9 cellular contexts compared by ENCODE assay signal in the genomic region with DNA sequence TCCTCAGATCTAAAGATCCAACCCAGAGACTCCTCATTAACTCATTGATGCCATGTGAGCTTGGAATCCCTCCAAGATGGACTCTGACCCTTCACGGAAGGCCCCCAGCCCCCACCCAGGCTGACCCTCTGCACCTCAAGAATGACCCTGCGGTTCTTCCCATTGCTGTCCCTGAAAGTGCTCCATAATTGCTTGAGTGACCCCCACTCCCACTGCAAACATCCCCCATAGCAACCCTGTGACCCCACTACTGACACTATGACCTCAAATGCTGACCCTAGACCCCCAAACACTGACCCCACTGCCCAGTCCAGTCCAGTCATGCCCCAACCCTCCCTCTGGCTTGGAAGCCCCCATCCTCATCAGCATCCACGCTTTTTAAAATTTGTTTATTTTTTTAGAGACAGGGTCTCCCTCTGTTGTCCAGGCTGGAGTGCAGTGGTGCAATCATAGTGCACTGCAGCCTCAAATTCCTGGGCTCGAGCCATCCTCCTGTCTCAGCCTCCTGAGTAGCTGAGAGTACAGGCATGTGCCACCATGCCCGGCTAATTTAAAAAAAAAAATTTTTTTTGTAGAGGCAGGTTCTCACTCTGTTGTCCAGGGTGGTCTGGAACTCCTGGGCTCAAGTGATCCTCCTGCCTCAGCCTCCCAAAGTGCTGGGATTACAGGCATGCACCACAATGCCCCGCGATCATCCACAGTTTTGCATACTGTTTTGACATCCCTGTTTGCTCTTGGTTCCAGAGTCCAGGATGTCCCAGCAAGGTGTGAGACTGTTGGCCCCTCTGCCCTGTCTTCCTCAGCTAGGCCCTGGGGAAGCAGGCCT. TPM values are rescaled to one million over a fixed set of nuclear protein-coding genes. Genes with fewer than 3 reads are reported as not detected.
DNase-seq lines count a peak whose midpoint lies in the region; ATAC-seq and TF ChIP-seq lines count a peak whose summit lies in the region.
"Had no signal": no experiment of that assay in that cellular context is flagged by ENCODE, and none has a peak within 500 bp of the region (broad histone marks: within the 10 kb centered on the region; RNA-seq: fewer than 3 reads in every experiment).

No MANE protein-coding gene starts in this region.

- H3K9me3 ChIP-seq in Panc1 (ENCODE audit: control insufficient read depth, insufficient read depth, low read depth, low read length) (no peaks in the 10 kb centered on the region), esophagus muscularis mucosa (no peaks in the 10 kb centered on the region)

- no TSS peak for BruUV-seq in Calu3 (replicated peaks; lab: Mats Ljungman, UMichigan)
- BruUV-seq in Panc1 (replicated peaks; lab: Mats Ljungman, UMichigan): no TSS peak

- POLR2A ChIA-PET in Panc1 (lab: Charles Lee): no interaction called here

- H3K4me1 Mint-ChIP-seq in Calu3 (ENCODE audit: low read depth, unreplicated experiment): no peaks in the 10 kb centered on the region

- no peaks in the 10 kb centered on the region for H3K27me3 ChIP-seq in Panc1 (ENCODE audit: control insufficient read depth, insufficient read depth, low read length)
- H3K27me3 ChIP-seq in esophagus muscularis mucosa: peaks cover 0 to 8% (median 0%) of the 10 kb centered on the region in 4 donors

- no peaks in the 10 kb centered on the region for H3K9me3 Mint-ChIP-seq in Calu3 (ENCODE audit: low read depth, unreplicated experiment)
- H3K9me3 Mint-ChIP-seq: neural crest cell had no signal

- intact Hi-C loops in Calu3 (cut with micrococcal nuclease; ENCODE audit: unreplicated experiment): loop anchor here (5.0 kb wide), 1 partner anchor 160 kb away; no protein-coding TSS in a partner anchor
- intact Hi-C loops in Panc1 (cut with micrococcal nuclease; ENCODE audit: unreplicated experiment): no loop called here
- intact Hi-C loops in esophagus muscularis mucosa (cut with DNase I): no loop called here
- intact Hi-C loops in posterior vena cava (cut with DNase I): no loop called here

- peak overlapping the region; percentile 41 for H3K4me3 Mint-ChIP-seq in Calu3 (ENCODE audit: low read depth, unreplicated experiment)
- H3K4me3 Mint-ChIP-seq: neural crest cell had no signal

- WGBS in esophagus muscularis mucosa: 72% methylated on average over 7 of the region's 7 CpGs

- TF ChIP-seq CTCF in Calu3 (IDR thresholded peaks at IDR 0.05; ENCODE audit: unreplicated experiment): no peak
- TF ChIP-seq CTCF in Panc1 (IDR thresholded peaks at IDR 0.05): peak; percentile 23; the same call in 1 of the 2 replicates
- no peak for TF ChIP-seq CTCF in esophagus muscularis mucosa (IDR thresholded peaks at IDR 0.05)

- peaks cover 10% of the 10 kb centered on the region for H3K4me1 ChIP-seq in Panc1 (ENCODE audit: control insufficient read depth, insufficient read depth, low read length)
- peaks cover 57 to 81% (median 75%) of the 10 kb centered on the region in 4 donors for H3K4me1 ChIP-seq in esophagus muscularis mucosa

- no peak for TF ChIP-seq EP300 in esophagus muscularis mucosa (IDR thresholded peaks at IDR 0.05)

- no peak overlapping the region; a peak in 1 of 4 replicates for H3K4me3 ChIP-seq in Panc1 (ENCODE audit: low read depth in 2 of 2, low read length in 2 of 2)
- peak overlapping the region; percentile 43 to 57 (median 52) for H3K4me3 ChIP-seq in esophagus muscularis mucosa

- TF ChIP-seq POLR2A in esophagus muscularis mucosa (IDR thresholded peaks at IDR 0.05; ENCODE audit: low read depth): no peak

- H3K27me3 Mint-ChIP-seq in Calu3 (ENCODE audit: unreplicated experiment): no peaks in the 10 kb centered on the region

- H3K27ac Mint-ChIP-seq in Calu3 (ENCODE audit: unreplicated experiment): no peak overlapping the region

- CTCF ChIA-PET in Calu3 (lab: Charles Lee) (interaction anchor here (1.2 kb wide), 1 partner anchor 41 kb away, joined by 4 read pairs; no protein-coding TSS in a partner anchor), Panc1 (lab: Charles Lee) (interaction anchor here (0.7 to 1.2 kb wide), 2 partner anchors 9 to 124 kb away, joined by 3 to 6 read pairs; no protein-coding TSS in a partner anchor)

- H3K27ac ChIP-seq in Panc1 (ENCODE audit: low read length): peak overlapping the region; percentile 2; the same call in 1 of the 2 replicates
- H3K27ac ChIP-seq in esophagus muscularis mucosa (replicated peaks in 1 of 4): peak overlapping the region; percentile 70 to 90 (median 75)

- peak; percentile 7; the same call in 1 of the 2 replicates for ATAC-seq in Panc1
- no peak for ATAC-seq in GM21528 (IDR thresholded peaks at IDR 0.05; ENCODE audit: low FRiP score, unreplicated experiment)
- no peak for ATAC-seq in GM21576 (IDR thresholded peaks at IDR 0.05; ENCODE audit: unreplicated experiment)

- no peaks in the 10 kb centered on the region for H3K36me3 ChIP-seq in Panc1 (ENCODE audit: control insufficient read depth, insufficient read depth, low read length)
- peaks cover 0 to 9% (median 2%) of the 10 kb centered on the region in 4 donors for H3K36me3 ChIP-seq in esophagus muscularis mucosa

- H3K36me3 Mint-ChIP-seq in Calu3 (ENCODE audit: insufficient read depth, unreplicated experiment): peaks cover 22% of the 10 kb centered on the region

- DNase-seq in Calu3 (no peak), Panc1 (ENCODE audit: low read depth, low spot score) (no peak), esophagus muscularis mucosa (ENCODE audit: extremely low spot score) (no peak), posterior vena cava (ENCODE audit: low spot score) (peak; percentile 67), inferior parietal cortex (ENCODE audit: extremely low spot score) (no peak)
- no peak for DNase-seq in activated CD8-positive, alpha-beta memory T cell treated with anti-CD3 and anti-CD28 coated beads for 24 hours

- in situ Hi-C loops in Panc1 (cut with HindIII; ENCODE audit: low pct_unique_long_range_greater_than_20kb, low sequenced_read_pairs): no loop called here

RNA-seq across cellular contexts. Expression of a gene that starts 0.9 kb away (rescaled TPM):
- total RNA-seq in Calu3 (2022) (0.32 TPM in 1 of 2 replicates, not detected in the other), Panc1 (2021; ENCODE audit: unreplicated experiment) (0.23 TPM), esophagus muscularis mucosa (10 to 100 TPM; 11.9 to 20.2 (median 17.0) TPM), posterior vena cava (10 to 100 TPM in 1 of 2 donors, 1 to 10 TPM in 1; 9.8 to 13.0 TPM)
- 0.48 TPM for polyA plus RNA-seq in Panc1 (2012; ENCODE audit: insufficient read length)

RNA-seq across cellular contexts. Expression of a gene that starts 14.7 kb away (rescaled TPM):
- total RNA-seq in Calu3 (2022): 36.5 and 40.2 TPM in 2 replicates
- total RNA-seq in Panc1 (2021; ENCODE audit: unreplicated experiment): 52.0 TPM
- polyA plus RNA-seq in Panc1 (2012; ENCODE audit: insufficient read length): 41.4 TPM
- total RNA-seq in esophagus muscularis mucosa: 10 to 100 TPM; 21.4 to 27.6 (median 26.9) TPM
- total RNA-seq in posterior vena cava: 10 to 100 TPM; 21.9 to 24.1 TPM

RNA-seq across cellular contexts. Expression of a gene that starts 16.3 kb away (rescaled TPM):
- total RNA-seq in Calu3 (2022): 80.9 and 83.1 TPM in 2 replicates
- 129 TPM for total RNA-seq in Panc1 (2021; ENCODE audit: unreplicated experiment)
- polyA plus RNA-seq in Panc1 (2012; ENCODE audit: insufficient read length): 97.8 TPM
- 10 to 100 TPM; 24.5 to 61.6 (median 29.6) TPM for total RNA-seq in esophagus muscularis mucosa
- total RNA-seq in posterior vena cava: 10 to 100 TPM; 37.6 to 39.7 TPM

RNA-seq across cellular contexts. Expression of a gene that starts 48.4 kb away (rescaled TPM):
- total RNA-seq in Calu3 (2022) (52.3 and 52.7 TPM in 2 replicates), Panc1 (2021; ENCODE audit: unreplicated experiment) (43.6 TPM), esophagus muscularis mucosa (10 to 100 TPM; 50.2 to 62.6 (median 56.6) TPM), posterior vena cava (10 to 100 TPM; 31.4 to 39.0 TPM)
- polyA plus RNA-seq in Panc1 (2012; ENCODE audit: insufficient read length): 108 TPM

RNA-seq across cellular contexts. Expression of a gene that starts 48.4 kb away (rescaled TPM):
- total RNA-seq in Calu3 (2022) (96.3 and 108 TPM in 2 replicates), Panc1 (2021; ENCODE audit: unreplicated experiment) (80.4 TPM), esophagus muscularis mucosa (100 to 1,000 TPM in 1 of 4 donors, 10 to 100 TPM in 3; 29.1 to 144 (median 62.3) TPM), posterior vena cava (100 to 1,000 TPM in 1 of 2 donors, 10 to 100 TPM in 1; 73.1 to 130 TPM)
- polyA plus RNA-seq in Panc1 (2012; ENCODE audit: insufficient read length): 81.1 TPM

Comparison
In these comparisons a context has a peak if more than half of its experiments do, and no peak if none do; other contexts are left out.
1. H3K4me3 ChIP-seq: peak in esophagus muscularis mucosa (4 of 4); none in Panc1 (0 of 2).